In genomic region chr4:183989931-183990330, GRCh38 we compare ENCODE assay signal across 18 cellular contexts.
DNase-seq lines count a peak whose midpoint lies in the region; ATAC-seq and TF ChIP-seq lines count a peak whose summit lies in the region.
"Had no signal": no experiment of that assay in that cellular context is flagged by ENCODE, and none has a peak within 500 bp of the region (broad histone marks: within the 10 kb centered on the region; RNA-seq: fewer than 3 reads in every experiment).

No MANE protein-coding gene starts in this region.

- no peak for TF ChIP-seq POLR2A in NB4 (IDR thresholded peaks at IDR 0.05; ENCODE audit: extremely low read depth, insufficient read length)

- TF ChIP-seq CTCF in right atrium auricular region (IDR thresholded peaks at IDR 0.05): no peak
- no peak for TF ChIP-seq CTCF in NB4 (IDR thresholded peaks at IDR 0.05; ENCODE audit: low read depth, low read length)
- TF ChIP-seq CTCF in fibroblast of the aortic adventitia (IDR thresholded peaks at IDR 0.05; ENCODE audit: insufficient read depth, low read length): no peak
- TF ChIP-seq CTCF in BE2C (IDR thresholded peaks at IDR 0.05; ENCODE audit: low read depth, low read length): no peak

- ATAC-seq in Right ventricle myocardium inferior: no peak
- no peak for ATAC-seq in HG03159 (IDR thresholded peaks at IDR 0.05; ENCODE audit: unreplicated experiment)

- no peak for DNase-seq in right atrium auricular region (ENCODE audit: low spot score)
- no peak for DNase-seq in Right ventricle myocardium inferior (ENCODE audit: missing footprints)
- DNase-seq in NB4 (ENCODE audit: low read depth): peak; percentile 10
- DNase-seq in fibroblast of the aortic adventitia (ENCODE audit: low read depth): peak; percentile 32
- DNase-seq in SW 1271 (lab: John Stamatoyannopoulos, UW): no peak
- no peak for DNase-seq in BE2C
- DNase-seq: C1 segment of cervical spinal cord, Karpas-422, MG63, NCI-H1105 treated with DMSO at 0.1 percent for 48 hours, NCI-H1694, NCI-H2227 treated with DMSO at 0.1 percent for 48 hours, NCI-H510A treated with DMSO at 0.1 percent for 48 hours, NCI-H774, PC-9 had no signal

- WGBS in thymus: 60% methylated on average over 2 of the region's 2 CpGs

- intact Hi-C loops in Right ventricle myocardium inferior (cut with DNase I): loop anchor here (5.0 to 10.0 kb wide), 3 partner anchors 112 to 145 kb away; no protein-coding TSS in a partner anchor

- H3K4me3 ChIP-seq in right atrium auricular region: no peak overlapping the region
- no peak overlapping the region for H3K4me3 ChIP-seq in NB4 (ENCODE audit: low read depth, low read length)
- no peak overlapping the region for H3K4me3 ChIP-seq in fibroblast of the aortic adventitia (ENCODE audit: low read depth, low read length)
- H3K4me3 ChIP-seq in thymus (ENCODE audit: low read length): no peak overlapping the region
- no peak overlapping the region for H3K4me3 ChIP-seq in BE2C (ENCODE audit: low read depth, low read length)
- H3K4me3 ChIP-seq: MG63, PC-9, SJSA1 had no signal

- H3K36me3 ChIP-seq in right atrium auricular region: no peaks in the 10 kb centered on the region
- no peaks in the 10 kb centered on the region for H3K36me3 ChIP-seq in thymus (ENCODE audit: control insufficient read depth, insufficient read depth)
- no peaks in the 10 kb centered on the region for H3K36me3 ChIP-seq in BE2C
- H3K36me3 ChIP-seq: MG63, SJSA1 had no signal

- H3K27me3 ChIP-seq in right atrium auricular region (no peaks in the 10 kb centered on the region), thymus (ENCODE audit: control insufficient read depth, insufficient read depth) (no peaks in the 10 kb centered on the region), BE2C (no peaks in the 10 kb centered on the region)
- H3K27me3 ChIP-seq: MG63, SJSA1 had no signal

- peaks cover 0 to 32% of the 10 kb centered on the region in 2 donors for H3K4me1 ChIP-seq in right atrium auricular region
- peaks cover 3% of the 10 kb centered on the region for H3K4me1 ChIP-seq in thymus (ENCODE audit: control insufficient read depth, insufficient read depth, low read length)
- peaks cover 19% of the 10 kb centered on the region for H3K4me1 ChIP-seq in BE2C

- H3K27ac ChIP-seq in right atrium auricular region (peak overlapping the region; percentile 86 to 94), thymus (ENCODE audit: low read depth) (peak overlapping the region; percentile 26)
- H3K27ac ChIP-seq: PC-9, SJSA1 had no signal

- H3K9me3 ChIP-seq in right atrium auricular region (no peaks in the 10 kb centered on the region), thymus (ENCODE audit: control insufficient read depth) (peaks cover 1% of the 10 kb centered on the region), BE2C (no peaks in the 10 kb centered on the region)
- H3K9me3 ChIP-seq: MG63, SJSA1 had no signal

Comparison
In these comparisons a context has a peak if more than half of its experiments do, and no peak if none do; other contexts are left out.
1. DNase-seq: peak in NB4 (single experiment) and fibroblast of the aortic adventitia (single experiment); none in right atrium auricular region (single experiment), Right ventricle myocardium inferior (single experiment), SW 1271 (0 of 2) and BE2C (single experiment).